22 cellular contexts compared by ENCODE assay signal in genomic region chr6:108940741-108941140, GRCh38.
"Had no signal": no experiment of that assay in that cellular context is flagged by ENCODE, and none has a peak within 500 bp of the region (broad histone marks: within the 10 kb centered on the region; RNA-seq: fewer than 3 reads in every experiment).

No MANE protein-coding gene starts in this region.

- H3K27me3 ChIP-seq: esophagus muscularis mucosa, suprapubic skin, tibial artery, upper lobe of right lung had no signal

- DNase-seq: activated CD4-positive, alpha-beta T cell treated with anti-CD3 and anti-CD28 coated beads, Interleukin-2, amount 10 ng/mL, durations not matched to agents 24 days and 14 days; activated CD4-positive, CD25-positive, alpha-beta regulatory T cell treated with anti-CD3 and anti-CD28 coated beads, Interleukin-2, amount 50 U/mL, for 72 hours; activated CD8-positive, alpha-beta T cell treated with anti-CD3 and anti-CD28 coated beads for 36 hours; activated naive CD8-positive, alpha-beta T cell treated with anti-CD3 and anti-CD28 coated beads, Interleukin-2, amount 50 U/mL, for 24 hours; activated T-cell treated with anti-CD3 and anti-CD28 coated beads, Interleukin-2, amount 50 U/mL, for 4 hours; amygdala; caudate nucleus; cortex of kidney; effector memory CD8-positive, alpha-beta T cell; foreskin melanocyte; islet precursor cell; left ventricle myocardium superior; midbrain; small intestine; stimulated activated naive CD4-positive, alpha-beta T cell; T-helper 17 cell; T1000; tibial artery; upper lobe of right lung had no signal

- ATAC-seq: activated CD8-positive, alpha-beta T cell treated with anti-CD3 and anti-CD28 coated beads for 36 hours; activated naive CD8-positive, alpha-beta T cell treated with anti-CD3 and anti-CD28 coated beads, Interleukin-2, amount 50 U/mL, for 24 hours; activated T-cell treated with anti-CD3 and anti-CD28 coated beads, Interleukin-2, amount 50 U/mL, for 4 hours; effector memory CD8-positive, alpha-beta T cell; left ventricle myocardium superior; sciatic nerve; T-helper 17 cell; upper lobe of right lung had no signal

- H3K27ac ChIP-seq: esophagus muscularis mucosa, suprapubic skin, tibial artery, upper lobe of right lung had no signal

- H3K4me3 ChIP-seq: esophagus muscularis mucosa, suprapubic skin, tibial artery, upper lobe of right lung had no signal

- H3K9me3 ChIP-seq: esophagus muscularis mucosa, suprapubic skin, tibial artery, upper lobe of right lung had no signal

- H3K36me3 ChIP-seq: esophagus muscularis mucosa, suprapubic skin, tibial artery, upper lobe of right lung had no signal
